8 cellular contexts compared by ENCODE assay signal in genomic region chr20:31861346-31862156, GRCh38. TPM values are rescaled to one million over a fixed set of nuclear protein-coding genes. Genes with fewer than 3 reads are reported as not detected.
DNase-seq lines count a peak whose midpoint lies in the region; ATAC-seq, FAIRE-seq and TF ChIP-seq lines count a peak whose summit lies in the region.

No MANE protein-coding gene starts in this region.

- H3K27me3 ChIP-seq in HUES6 (ENCODE audit: control insufficient read depth, insufficient read depth, low read length) (peaks cover 40% of the 10 kb centered on the region), PC-3 (ENCODE audit: low read length) (peaks cover 14% of the 10 kb centered on the region), thymus (ENCODE audit: control insufficient read depth, insufficient read depth) (peaks cover 2% of the 10 kb centered on the region)

- POLR2A ChIA-PET in PC-3 (lab: Charles Lee; ENCODE audit: unreplicated experiment), result no interaction called here

- H3K9me3 ChIP-seq in HUES6 (ENCODE audit: control insufficient read depth, insufficient read depth, low read depth, low read length), result no peaks in the 10 kb centered on the region
- no peaks in the 10 kb centered on the region for H3K9me3 ChIP-seq in PC-3 (ENCODE audit: low read length)
- no peaks in the 10 kb centered on the region for H3K9me3 ChIP-seq in thymus (ENCODE audit: control insufficient read depth)

- peak; percentile 75 for ATAC-seq in PC-3

- peak overlapping the region; percentile 93 for H2AFZ ChIP-seq in PC-3 (ENCODE audit: low read length)

- intact Hi-C loops in PC-3 (cut with micrococcal nuclease), result no loop called here

- BruUV-seq in PC-3 (replicated peaks; lab: Mats Ljungman, UMichigan), result no TSS peak

- H3K9ac ChIP-seq in HUES6 (ENCODE audit: low read length) (peak overlapping the region; percentile 48), PC-3 (ENCODE audit: low read length) (no peak overlapping the region)

- peaks cover 36% of the 10 kb centered on the region for H3K27me3 Mint-ChIP-seq in osteocyte (ENCODE audit: unreplicated experiment)

- no peaks in the 10 kb centered on the region; the same call in 1 of the 2 replicates for H3K9me2 ChIP-seq in PC-3 (replicated peaks; ENCODE audit: low read length)

- peak overlapping the region; percentile 98 for H3K4me2 ChIP-seq in PC-3 (ENCODE audit: low read length)

- H3K36me3 ChIP-seq in HUES6 (ENCODE audit: control insufficient read depth, insufficient read depth, low read length), result no peaks in the 10 kb centered on the region
- no peaks in the 10 kb centered on the region for H3K36me3 ChIP-seq in PC-3 (ENCODE audit: low read depth, low read length)
- H3K36me3 ChIP-seq in thymus (ENCODE audit: control insufficient read depth, insufficient read depth), result no peaks in the 10 kb centered on the region

- no peaks in the 10 kb centered on the region for H3K79me2 ChIP-seq in PC-3 (ENCODE audit: low read length)

- H3K36me3 Mint-ChIP-seq in osteocyte (ENCODE audit: unreplicated experiment), result no peaks in the 10 kb centered on the region

- FAIRE-seq in frontal cortex (lab: Jason Lieb, UNC), result no peak

- H3K4me3 Mint-ChIP-seq in osteocyte (ENCODE audit: unreplicated experiment), result peak overlapping the region; percentile 72

- peak; percentile 88 for DNase-seq in ELF-1 (ENCODE audit: low read depth, low spot score)
- peak; percentile 53 for DNase-seq in PC-3
- DNase-seq in activated T-helper 1 cell treated with anti-CD3 and anti-CD28 coated beads, Interleukin-2, amount 50 U/mL, for 16 hours (ENCODE audit: low read depth in 1 of 2, low spot score in 1 of 2), result peak; percentile 22 to 50
- peak; percentile 80 to 93 for DNase-seq in frontal cortex (ENCODE audit: low spot score in 2 of 2)
- DNase-seq in osteocyte (ENCODE audit: extremely low spot score, unreplicated experiment), result no peak
- no peak for DNase-seq in foreskin melanocyte

- H3K4me1 ChIP-seq in HUES6 (ENCODE audit: control insufficient read depth, insufficient read depth, low read length) (peaks cover 19% of the 10 kb centered on the region), PC-3 (ENCODE audit: insufficient read depth, low read length) (peaks cover 6% of the 10 kb centered on the region), thymus (ENCODE audit: control insufficient read depth, insufficient read depth, low read length) (peaks cover 6% of the 10 kb centered on the region)

- no peaks in the 10 kb centered on the region for H3F3A ChIP-seq in PC-3 (ENCODE audit: low read length, unreplicated experiment)

- H3K9me3 Mint-ChIP-seq in osteocyte (ENCODE audit: unreplicated experiment), result no peaks in the 10 kb centered on the region

- H3K4me1 Mint-ChIP-seq in osteocyte (ENCODE audit: unreplicated experiment), result peaks cover 11% of the 10 kb centered on the region

- TF ChIP-seq CTCF in PC-3 (conservative IDR thresholded peaks at IDR 0.05; ENCODE audit: low read depth, low read length), result no peak
- TF ChIP-seq CTCF in osteocyte (IDR thresholded peaks at IDR 0.05), result no peak

- H4K20me1 ChIP-seq in PC-3 (ENCODE audit: low read length), result no peaks in the 10 kb centered on the region

- 12% methylated on average over 62 of the region's 62 CpGs for WGBS in thymus

- H3K4me3 ChIP-seq in HUES6 (ENCODE audit: low read depth, low read length), result peak overlapping the region; percentile 75
- peak overlapping the region; percentile 75 for H3K4me3 ChIP-seq in PC-3 (ENCODE audit: low read length)
- H3K4me3 ChIP-seq in thymus (ENCODE audit: low read length), result peak overlapping the region; percentile 53

- H3K27ac Mint-ChIP-seq in osteocyte (ENCODE audit: unreplicated experiment), result no peak overlapping the region

- CTCF ChIA-PET in PC-3 (lab: Charles Lee), result no interaction called here

- H3K27ac ChIP-seq in HUES6 (ENCODE audit: low read depth, low read length) (no peak overlapping the region), PC-3 (ENCODE audit: low read length) (no peak overlapping the region), thymus (ENCODE audit: low read depth) (no peak overlapping the region)

RNA-seq across cellular contexts. Expression of gene DUSP15, which starts 8.8 kb away (rescaled TPM):
- total RNA-seq in PC-3 (2014; rRNA removed), result not detected in 2 replicates
- 9.8 TPM for total RNA-seq in frontal cortex
- total RNA-seq in osteocyte, result 2.1 and 3.2 TPM in 2 replicates
- polyA plus RNA-seq in thymus, result 1.6 TPM

RNA-seq across cellular contexts. Expression of gene TTLL9, which starts 8.9 kb away (rescaled TPM):
- total RNA-seq in PC-3 (2014; rRNA removed) (not detected in 2 replicates), frontal cortex (1.2 TPM), osteocyte (0.18 and 0.24 TPM in 2 replicates)
- polyA plus RNA-seq in thymus, result 0.46 TPM

RNA-seq across cellular contexts. Expression of gene FOXS1, which starts 16.1 kb away (rescaled TPM):
- total RNA-seq in PC-3 (2014; rRNA removed) (not detected in 2 replicates), frontal cortex (0.82 TPM), osteocyte (11.8 and 13.6 TPM in 2 replicates)
- polyA plus RNA-seq in thymus, result 1.2 TPM

RNA-seq across cellular contexts. Expression of gene MYLK2, which starts 42.4 kb away (rescaled TPM):
- total RNA-seq in PC-3 (2014; rRNA removed) (1.7 TPM in 2 replicates), frontal cortex (0.82 TPM), osteocyte (0.10 and 0.27 TPM in 2 replicates)
- polyA plus RNA-seq in thymus, result 1.4 TPM

Comparison
In these comparisons a context has a peak if more than half of its experiments do, and no peak if none do; other contexts are left out.
1. DNase-seq: peak in ELF-1 (single experiment), PC-3 (single experiment), activated T-helper 1 cell treated with anti-CD3 and anti-CD28 coated beads, Interleukin-2, amount 50 U/mL, for 16 hours (2 of 2) and frontal cortex (2 of 2); none in osteocyte (single experiment) and foreskin melanocyte (single experiment).
2. Peak in every context shown above with its lines, with median percentiles within 50 percentile points of each other: H3K4me3 ChIP-seq.